8 cellular contexts compared by ENCODE assay signal in genomic region chr1:185483647-185484450, GRCh38.
A peak's percentile ranks its signal among the peaks of the same experiment; 100 is the strongest.
DNase-seq lines count a peak whose midpoint lies in the region; ATAC-seq and TF ChIP-seq lines count a peak whose summit lies in the region.

No MANE protein-coding gene starts in this region.

- H3K9me3 Mint-ChIP-seq in nephron progenitor cell = no peaks in the 10 kb centered on the region

- peak overlapping the region; percentile 98 for H3K27ac Mint-ChIP-seq in nephron progenitor cell

- peaks cover 9% of the 10 kb centered on the region for H3K27me3 Mint-ChIP-seq in nephron progenitor cell (ENCODE audit: low read depth, poor library complexity)

- peaks cover 58% of the 10 kb centered on the region for H3K4me1 Mint-ChIP-seq in nephron progenitor cell

- no peak overlapping the region for H3K4me3 Mint-ChIP-seq in nephron progenitor cell

- peaks cover 5% of the 10 kb centered on the region for H3K36me3 Mint-ChIP-seq in nephron progenitor cell (ENCODE audit: low read depth)

- DNase-seq in Daoy (ENCODE audit: low read depth) = peak; percentile 78
- peak; percentile 35 for DNase-seq in NCI-H226
- DNase-seq in dermis blood vessel endothelial cell = peak; percentile 35
- no peak for DNase-seq in nephron progenitor cell
- no peak for DNase-seq in activated CD8-positive, alpha-beta memory T cell treated with anti-CD3 and anti-CD28 coated beads, Interleukin-2, amount 50 U/mL, for 4 hours
- DNase-seq in stimulated activated CD4-positive, alpha-beta T cell treated with anti-CD3 and anti-CD28 coated beads, Interleukin-12 subunit alpha, Interleukin-12 subunit beta, amount 100 ng/mL, for 4 hours = no peak
- no peak for DNase-seq in GM10248 (ENCODE audit: extremely low spot score)

- TF ChIP-seq CTCF in nephron progenitor cell (IDR thresholded peaks at IDR 0.05) = no peak
- no peak for TF ChIP-seq CTCF in GM10248 (IDR thresholded peaks at IDR 0.05; ENCODE audit: control extremely low read depth, extremely low read depth, low read depth, missing control alignments)

- POLR2A ChIA-PET in GM10248 (lab: Yijun Ruan, JAX) = no interaction called here

- no peak for ATAC-seq in HG03432 (IDR thresholded peaks at IDR 0.05; ENCODE audit: unreplicated experiment)

- CTCF ChIA-PET in GM10248 (lab: Yijun Ruan, JAX) = interaction anchor here (0.7 to 2.3 kb wide), 6 partner anchors 9 to 112 kb away, joined by 3 to 5 read pairs (median 4); no protein-coding TSS in a partner anchor

Comparison
In these comparisons a context has a peak if more than half of its experiments do, and no peak if none do; other contexts are left out.
1. DNase-seq: peak in Daoy (single experiment), NCI-H226 (single experiment) and dermis blood vessel endothelial cell (single experiment); none in nephron progenitor cell (single experiment), activated CD8-positive, alpha-beta memory T cell treated with anti-CD3 and anti-CD28 coated beads, Interleukin-2, amount 50 U/mL, for 4 hours (single experiment), stimulated activated CD4-positive, alpha-beta T cell treated with anti-CD3 and anti-CD28 coated beads, Interleukin-12 subunit alpha, Interleukin-12 subunit beta, amount 100 ng/mL, for 4 hours (single experiment) and GM10248 (single experiment).